ENCODE assay signal across 17 cellular contexts in the genomic region with DNA sequence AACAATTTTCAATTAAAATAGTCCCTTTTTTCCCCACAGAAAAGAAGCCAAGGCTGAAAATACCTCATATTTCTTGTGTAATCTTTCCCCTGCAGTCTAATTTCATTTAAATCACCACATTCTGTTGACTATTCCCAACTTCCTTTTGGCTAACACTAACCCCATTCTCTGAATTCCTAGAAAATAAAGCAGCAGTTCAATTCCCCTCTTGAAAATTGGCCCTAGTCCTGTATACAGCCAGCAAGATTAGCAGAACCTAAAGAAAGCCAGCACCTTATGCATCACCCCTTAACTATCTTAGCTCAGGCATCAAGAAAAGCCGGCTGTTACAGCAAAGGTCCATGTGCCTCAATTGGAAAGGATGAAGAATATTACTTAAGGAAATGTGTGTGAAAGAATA.
"Had no signal": no experiment of that assay in that cellular context is flagged by ENCODE, and none has a peak within 500 bp of the region (broad histone marks: within the 10 kb centered on the region; RNA-seq: fewer than 3 reads in every experiment).

No MANE protein-coding gene starts in this region.

- H3K36me3 ChIP-seq: colonic mucosa had no signal

- H3K27me3 Mint-ChIP-seq: activated CD4-positive, alpha-beta T cell treated with anti-CD3 and anti-CD28 coated beads, Interleukin-2, amount 10 ng/mL, durations not matched to agents 24 days and 14 days; activated T-helper 17 cell treated with anti-CD3 and anti-CD28 coated beads, Interleukin-2, amount 50 U/mL, for 72 hours; central memory CD8-positive, alpha-beta T cell; natural killer cell treated with Interleukin-12 subunit alpha and Interleukin-12 subunit beta and Interleukin-15 and Interleukin-18, amount 100 ng/mL, for 72 hours had no signal

- H3K27me3 ChIP-seq: colonic mucosa, gastroesophageal sphincter, heart left ventricle, left lung, neutrophil, transverse colon had no signal

- H3K4me3 ChIP-seq: colonic mucosa, gastroesophageal sphincter, heart left ventricle, left lung, transverse colon had no signal

- H3K9me3 Mint-ChIP-seq: activated CD4-positive, alpha-beta T cell treated with anti-CD3 and anti-CD28 coated beads, Interleukin-2, amount 10 ng/mL, durations not matched to agents 24 days and 14 days; activated T-helper 17 cell treated with anti-CD3 and anti-CD28 coated beads, Interleukin-2, amount 50 U/mL, for 72 hours; central memory CD8-positive, alpha-beta T cell; mesothelial cell of epicardium; natural killer cell treated with Interleukin-12 subunit alpha and Interleukin-12 subunit beta and Interleukin-15 and Interleukin-18, amount 100 ng/mL, for 72 hours had no signal

- H3K27ac ChIP-seq: colonic mucosa, gastroesophageal sphincter, heart left ventricle, left lung, neutrophil, transverse colon had no signal

- ATAC-seq: activated T-helper 17 cell treated with anti-CD3 and anti-CD28 coated beads, Interleukin-2, amount 50 U/mL, for 72 hours; gastroesophageal sphincter; heart left ventricle; left lung; natural killer cell treated with Interleukin-12 subunit alpha and Interleukin-12 subunit beta and Interleukin-15 and Interleukin-18, amount 100 ng/mL, for 72 hours had no signal

- DNase-seq: activated CD4-positive, alpha-beta T cell treated with anti-CD3 and anti-CD28 coated beads, Interleukin-2, amount 10 ng/mL, durations not matched to agents 24 days and 14 days; activated naive CD4-positive, alpha-beta T cell; activated T-cell treated with anti-CD3 and anti-CD28 coated beads for 4 hours; aorta; colonic mucosa; heart left ventricle; left lung; stimulated activated naive CD4-positive, alpha-beta T cell treated with Interleukin-2 at 50 U/mL for 16 hours; T-helper 1 cell; T1000; transverse colon had no signal

- H3K4me1 Mint-ChIP-seq: activated CD4-positive, alpha-beta T cell treated with anti-CD3 and anti-CD28 coated beads, Interleukin-2, amount 10 ng/mL, durations not matched to agents 24 days and 14 days; activated T-helper 17 cell treated with anti-CD3 and anti-CD28 coated beads, Interleukin-2, amount 50 U/mL, for 72 hours; central memory CD8-positive, alpha-beta T cell; mesothelial cell of epicardium had no signal

- H3K4me3 Mint-ChIP-seq: activated CD4-positive, alpha-beta T cell treated with anti-CD3 and anti-CD28 coated beads, Interleukin-2, amount 10 ng/mL, durations not matched to agents 24 days and 14 days; activated T-helper 17 cell treated with anti-CD3 and anti-CD28 coated beads, Interleukin-2, amount 50 U/mL, for 72 hours; central memory CD8-positive, alpha-beta T cell; mesothelial cell of epicardium; natural killer cell treated with Interleukin-12 subunit alpha and Interleukin-12 subunit beta and Interleukin-15 and Interleukin-18, amount 100 ng/mL, for 72 hours had no signal

- H3K9me3 ChIP-seq: colonic mucosa, gastroesophageal sphincter, heart left ventricle, left lung, neutrophil, transverse colon had no signal

- H3K4me1 ChIP-seq: colonic mucosa, gastroesophageal sphincter, heart left ventricle, left lung, transverse colon had no signal

- H3K27ac Mint-ChIP-seq: activated CD4-positive, alpha-beta T cell treated with anti-CD3 and anti-CD28 coated beads, Interleukin-2, amount 10 ng/mL, durations not matched to agents 24 days and 14 days; activated T-helper 17 cell treated with anti-CD3 and anti-CD28 coated beads, Interleukin-2, amount 50 U/mL, for 72 hours; mesothelial cell of epicardium; natural killer cell treated with Interleukin-12 subunit alpha and Interleukin-12 subunit beta and Interleukin-15 and Interleukin-18, amount 100 ng/mL, for 72 hours had no signal
